Comparison of ENCODE assay signal across 1 cellular context in the genomic region with DNA sequence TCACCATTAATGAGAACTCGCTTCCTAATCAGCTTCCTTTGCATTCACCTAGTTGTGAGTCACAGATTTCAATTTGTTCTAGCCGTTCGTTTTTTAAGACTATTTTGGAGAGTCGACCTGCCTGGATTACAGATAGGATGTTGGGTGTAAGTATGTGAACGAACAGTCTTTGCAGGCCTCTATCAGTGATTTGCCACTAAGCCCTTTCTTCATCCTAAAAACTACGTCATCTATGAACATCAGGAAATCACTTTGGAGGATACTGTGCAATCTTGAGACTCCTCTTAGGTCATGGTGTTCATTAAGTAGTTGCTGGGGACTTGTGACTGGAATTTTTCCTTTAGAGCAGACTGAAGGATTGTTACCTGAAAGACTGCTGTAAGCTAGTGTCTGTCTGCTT.
TF ChIP-seq lines count a peak whose summit lies in the region.

No MANE protein-coding gene starts in this region.

TF ChIP-seq in K562, 482 proteins besides CTCF, POLR2A, EP300 and RAD21 (continued from another document):
- TF ChIP-seq, protein P1, sequence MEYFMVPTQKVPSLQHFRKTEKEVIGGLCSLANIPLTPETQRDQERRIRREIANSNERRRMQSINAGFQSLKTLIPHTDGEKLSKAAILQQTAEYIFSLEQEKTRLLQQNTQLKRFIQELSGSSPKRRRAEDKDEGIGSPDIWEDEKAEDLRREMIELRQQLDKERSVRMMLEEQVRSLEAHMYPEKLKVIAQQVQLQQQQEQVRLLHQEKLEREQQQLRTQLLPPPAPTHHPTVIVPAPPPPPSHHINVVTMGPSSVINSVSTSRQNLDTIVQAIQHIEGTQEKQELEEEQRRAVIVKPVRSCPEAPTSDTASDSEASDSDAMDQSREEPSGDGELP (CRISPR knock-in tag; IDR thresholded peaks at IDR 0.05; ENCODE audit: borderline replicate concordance): no peak
- TF ChIP-seq, protein P2, sequence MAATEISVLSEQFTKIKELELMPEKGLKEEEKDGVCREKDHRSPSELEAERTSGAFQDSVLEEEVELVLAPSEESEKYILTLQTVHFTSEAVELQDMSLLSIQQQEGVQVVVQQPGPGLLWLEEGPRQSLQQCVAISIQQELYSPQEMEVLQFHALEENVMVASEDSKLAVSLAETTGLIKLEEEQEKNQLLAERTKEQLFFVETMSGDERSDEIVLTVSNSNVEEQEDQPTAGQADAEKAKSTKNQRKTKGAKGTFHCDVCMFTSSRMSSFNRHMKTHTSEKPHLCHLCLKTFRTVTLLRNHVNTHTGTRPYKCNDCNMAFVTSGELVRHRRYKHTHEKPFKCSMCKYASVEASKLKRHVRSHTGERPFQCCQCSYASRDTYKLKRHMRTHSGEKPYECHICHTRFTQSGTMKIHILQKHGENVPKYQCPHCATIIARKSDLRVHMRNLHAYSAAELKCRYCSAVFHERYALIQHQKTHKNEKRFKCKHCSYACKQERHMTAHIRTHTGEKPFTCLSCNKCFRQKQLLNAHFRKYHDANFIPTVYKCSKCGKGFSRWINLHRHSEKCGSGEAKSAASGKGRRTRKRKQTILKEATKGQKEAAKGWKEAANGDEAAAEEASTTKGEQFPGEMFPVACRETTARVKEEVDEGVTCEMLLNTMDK (IDR thresholded peaks at IDR 0.05; ENCODE audit: borderline replicate concordance, insufficient read depth, low read depth, low read length, poor library complexity, severe bottlenecking): no peak
- TF ChIP-seq, protein P3, sequence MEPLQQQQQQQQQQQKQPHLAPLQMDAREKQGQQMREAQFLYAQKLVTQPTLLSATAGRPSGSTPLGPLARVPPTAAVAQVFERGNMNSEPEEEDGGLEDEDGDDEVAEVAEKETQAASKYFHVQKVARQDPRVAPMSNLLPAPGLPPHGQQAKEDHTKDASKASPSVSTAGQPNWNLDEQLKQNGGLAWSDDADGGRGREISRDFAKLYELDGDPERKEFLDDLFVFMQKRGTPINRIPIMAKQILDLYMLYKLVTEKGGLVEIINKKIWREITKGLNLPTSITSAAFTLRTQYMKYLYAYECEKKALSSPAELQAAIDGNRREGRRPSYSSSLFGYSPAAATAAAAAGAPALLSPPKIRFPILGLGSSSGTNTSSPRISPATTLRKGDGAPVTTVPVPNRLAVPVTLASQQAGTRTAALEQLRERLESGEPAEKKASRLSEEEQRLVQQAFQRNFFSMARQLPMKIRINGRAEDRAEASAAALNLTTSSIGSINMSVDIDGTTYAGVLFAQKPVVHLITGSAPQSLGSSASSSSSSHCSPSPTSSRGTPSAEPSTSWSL (CRISPR knock-in tag; IDR thresholded peaks at IDR 0.05; ENCODE audit: borderline replicate concordance): no peak
- TF ChIP-seq TGIF2 (CRISPR knock-in tag; IDR thresholded peaks at IDR 0.05): no peak
